In genomic region chr2:239721991-239722759, GRCh38 we compare ENCODE assay signal across 15 cellular contexts.
"Had no signal": no experiment of that assay in that cellular context is flagged by ENCODE, and none has a peak within 500 bp of the region (broad histone marks: within the 10 kb centered on the region; RNA-seq: fewer than 3 reads in every experiment).

No MANE protein-coding gene starts in this region.

- H3K4me1 ChIP-seq: colonic mucosa, gastrocnemius medialis had no signal

- H3K4me3 Mint-ChIP-seq: activated naive CD8-positive, alpha-beta T cell had no signal

- ATAC-seq: gastrocnemius medialis, heart right ventricle, left ventricle myocardium superior, right cardiac atrium had no signal

- H3K27me3 Mint-ChIP-seq: activated naive CD8-positive, alpha-beta T cell had no signal

- H3K27me3 ChIP-seq: breast epithelium, colonic mucosa, gastrocnemius medialis had no signal

- H3K27ac Mint-ChIP-seq: activated naive CD8-positive, alpha-beta T cell; progenitor cell of endocrine pancreas had no signal

- DNase-seq: activated CD4-positive, alpha-beta T cell treated with anti-CD3 and anti-CD28 coated beads, Interleukin-2, amount 50 U/mL, for 4 hours; activated gamma-delta T cell; colonic mucosa; effector CD8-positive, alpha-beta T cell; gastrocnemius medialis; left ventricle myocardium superior; SHP77 treated with DMSO at 0.1 percent for 48 hours; stimulated activated CD4-positive, alpha-beta T cell treated with anti-CD3 and anti-CD28 coated beads, Interleukin-1b, Interleukin-23, amount 100 ng/mL, for 48 hours; stimulated activated naive CD4-positive, alpha-beta T cell treated with Interleukin-2 at 50 U/mL for 16 hours; T-helper 2 cell had no signal

- H3K36me3 Mint-ChIP-seq: activated naive CD8-positive, alpha-beta T cell had no signal

- H3K27ac ChIP-seq: breast epithelium, colonic mucosa, gastrocnemius medialis, heart right ventricle had no signal

- H3K4me3 ChIP-seq: breast epithelium, colonic mucosa, gastrocnemius medialis, heart right ventricle had no signal

- H3K9me3 ChIP-seq: breast epithelium, colonic mucosa, gastrocnemius medialis, heart right ventricle had no signal

- H3K36me3 ChIP-seq: breast epithelium, colonic mucosa, gastrocnemius medialis, heart right ventricle had no signal
